8 cellular contexts compared by ENCODE assay signal in the genomic region with DNA sequence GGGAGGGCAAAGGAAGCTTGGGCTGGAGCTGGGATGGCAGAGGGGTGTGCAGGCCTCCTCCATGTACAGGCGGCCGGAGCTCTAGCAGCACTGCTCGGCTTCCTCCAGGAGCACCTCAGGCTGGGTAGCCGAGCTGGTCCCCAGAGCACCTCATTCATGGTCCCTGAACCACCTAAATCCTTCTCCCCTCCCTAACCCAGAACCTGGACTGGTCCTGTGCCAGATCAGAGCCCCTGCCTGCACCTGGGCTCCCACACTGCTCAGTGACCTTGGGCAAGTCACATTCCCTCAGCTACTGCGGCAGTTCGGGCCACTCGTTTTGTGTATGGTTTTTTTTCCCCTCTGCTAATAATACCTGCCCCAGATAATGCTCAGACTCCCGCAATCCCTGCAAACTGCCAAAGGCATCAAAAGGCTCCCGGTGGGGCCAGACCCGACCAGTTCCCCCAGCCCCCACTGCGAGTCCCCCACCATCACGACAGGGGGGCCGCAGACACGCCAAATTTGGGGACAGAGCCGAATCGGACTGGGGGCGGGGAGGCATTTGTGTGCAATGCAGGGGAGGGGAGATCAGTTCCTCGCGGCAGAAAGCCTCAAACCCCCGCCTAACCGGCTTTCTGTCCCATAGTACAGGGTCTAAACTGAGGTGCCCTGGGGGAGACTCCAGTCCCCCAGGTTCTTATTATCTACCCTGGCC. TPM values are rescaled to one million over a fixed set of nuclear protein-coding genes. Genes with fewer than 3 reads are reported as not detected.
DNase-seq lines count a peak whose midpoint lies in the region; ATAC-seq, FAIRE-seq and TF ChIP-seq lines count a peak whose summit lies in the region.

No MANE protein-coding gene starts in this region.

- peaks cover 47% of the 10 kb centered on the region for H3K4me1 Mint-ChIP-seq in WTC11
- H3K4me1 Mint-ChIP-seq in stimulated activated memory B cell treated with anti-CD40 and anti-IgM and Interleukin-4, amounts not matched to agents 10 μg/mL and 1 μg/mL and 100 μg/mL, for 72 hours, result peaks cover 79% of the 10 kb centered on the region

- no peak for TF ChIP-seq CTCF in SK-N-SH (IDR thresholded peaks at IDR 0.05)
- no peak for TF ChIP-seq CTCF in WTC11 (IDR thresholded peaks at IDR 0.05)

- 37% methylated on average over 11 of the region's 21 CpGs for WGBS in SK-N-SH (ENCODE audit: low lambda C conversion rate)
- 34% methylated on average over 21 of the region's 21 CpGs for WGBS in right cardiac atrium

- no peaks in the 10 kb centered on the region for H3K9me3 Mint-ChIP-seq in WTC11
- H3K9me3 Mint-ChIP-seq in stimulated activated memory B cell treated with anti-CD40 and anti-IgM and Interleukin-4, amounts not matched to agents 10 μg/mL and 1 μg/mL and 100 μg/mL, for 72 hours, result no peaks in the 10 kb centered on the region

- no peaks in the 10 kb centered on the region for H3K79me2 ChIP-seq in SK-N-SH (ENCODE audit: insufficient read depth)

- no peak overlapping the region for H3K27ac Mint-ChIP-seq in WTC11
- peak overlapping the region; percentile 94 for H3K27ac Mint-ChIP-seq in stimulated activated memory B cell treated with anti-CD40 and anti-IgM and Interleukin-4, amounts not matched to agents 10 μg/mL and 1 μg/mL and 100 μg/mL, for 72 hours

- intact Hi-C loops in right cardiac atrium (cut with DNase I), result no loop called here

- peak overlapping the region; percentile 69 to 72 for H3K4me3 ChIP-seq in SK-N-SH (ENCODE audit: low read depth in 2 of 2, low read length in 1 of 2)
- peak overlapping the region; percentile 78 for H3K4me3 ChIP-seq in right cardiac atrium (ENCODE audit: low read length)

- TF ChIP-seq RAD21 in SK-N-SH (IDR thresholded peaks at IDR 0.05; ENCODE audit: low read length), result no peak

- H3F3A ChIP-seq in SK-N-SH (replicated peaks; ENCODE audit: insufficient read depth), result no peaks in the 10 kb centered on the region

- CTCF ChIA-PET in SK-N-SH (lab: Yijun Ruan, JAX) (interaction anchor here (0.8 to 36.5 kb wide), 5 partner anchors 8 to 189 kb away, joined by 3 to 779 read pairs (median 6); a partner anchor contains a TSS), WTC11 (lab: Charles Lee) (interaction anchor here (0.7 to 5.6 kb wide), 4 partner anchors 23 to 63 kb away, joined by 3 to 29 read pairs (median 12); no protein-coding TSS in a partner anchor)

- no peak overlapping the region for H3K9ac ChIP-seq in SK-N-SH

- no peak for FAIRE-seq in GM12891 (lab: Jason Lieb, UNC)

- H3K9me3 ChIP-seq in SK-N-SH (no peaks in the 10 kb centered on the region), right cardiac atrium (ENCODE audit: control insufficient read depth, low read length) (no peaks in the 10 kb centered on the region)

- no peak overlapping the region for H2AFZ ChIP-seq in SK-N-SH (ENCODE audit: low read depth)

- TF ChIP-seq POLR2A in GM12891 (IDR thresholded peaks at IDR 0.05; ENCODE audit: low read depth, low read length), result no peak

- H3K27me3 ChIP-seq in SK-N-SH (ENCODE audit: insufficient read depth) (0 out of 2 replicates have a peak, but pooled peaks cover 4% of the 10 kb centered on the region), right cardiac atrium (ENCODE audit: control insufficient read depth, insufficient read depth) (no peaks in the 10 kb centered on the region)

- POLR2A ChIA-PET in SK-N-SH (lab: Yijun Ruan, JAX), result no interaction called here
- POLR2A ChIA-PET in WTC11 (lab: Charles Lee), result no interaction called here

- TF ChIP-seq EP300 in SK-N-SH (IDR thresholded peaks at IDR 0.05; ENCODE audit: borderline replicate concordance in 1 of 2, low read depth in 1 of 2, low read length in 1 of 2), result no peak

- H3K27ac ChIP-seq in SK-N-SH (ENCODE audit: low read depth in 2 of 2, low read length in 1 of 2), result no peak overlapping the region
- no peak overlapping the region for H3K27ac ChIP-seq in right cardiac atrium (ENCODE audit: low read length)

- no peaks in the 10 kb centered on the region for H4K20me1 ChIP-seq in SK-N-SH (ENCODE audit: insufficient read depth)

- ATAC-seq in SK-N-SH treated with all-trans-retinoic acid at 6 μM for 48 hours, result no peak
- ATAC-seq in WTC11, result no peak
- ATAC-seq in right cardiac atrium, result no peak
- no peak for ATAC-seq in stimulated activated memory B cell treated with anti-CD40 and anti-IgM and Interleukin-4, amounts not matched to agents 10 μg/mL and 1 μg/mL and 100 μg/mL, for 72 hours
- no peak for ATAC-seq in left lobe of liver

- no peaks in the 10 kb centered on the region for H3K36me3 ChIP-seq in SK-N-SH (replicated peaks in 1 of 2; ENCODE audit: control insufficient read depth in 1 of 2, insufficient read depth in 2 of 2, low read length in 1 of 2)

- H3K27me3 Mint-ChIP-seq in WTC11 (ENCODE audit: low read depth), result peaks cover 32% of the 10 kb centered on the region
- no peaks in the 10 kb centered on the region for H3K27me3 Mint-ChIP-seq in stimulated activated memory B cell treated with anti-CD40 and anti-IgM and Interleukin-4, amounts not matched to agents 10 μg/mL and 1 μg/mL and 100 μg/mL, for 72 hours

- no peaks in the 10 kb centered on the region for H3K36me3 Mint-ChIP-seq in WTC11
- H3K36me3 Mint-ChIP-seq in stimulated activated memory B cell treated with anti-CD40 and anti-IgM and Interleukin-4, amounts not matched to agents 10 μg/mL and 1 μg/mL and 100 μg/mL, for 72 hours, result peaks cover 55% of the 10 kb centered on the region

- H3K9me2 ChIP-seq in SK-N-SH, result no peaks in the 10 kb centered on the region

- DNase-seq in SK-N-SH (no peak), WTC11 (ENCODE audit: low spot score) (no peak), right cardiac atrium (peak in 2 of 3 donors; percentile 27 to 37), GM12891 (ENCODE audit: insufficient read length, low spot score) (no peak), left lobe of liver (ENCODE audit: low spot score) (no peak), iPS-NIHi7 (ENCODE audit: extremely low spot score) (no peak)

- H3K4me3 Mint-ChIP-seq in WTC11, result peak overlapping the region; percentile 69
- peak overlapping the region; percentile 94 for H3K4me3 Mint-ChIP-seq in stimulated activated memory B cell treated with anti-CD40 and anti-IgM and Interleukin-4, amounts not matched to agents 10 μg/mL and 1 μg/mL and 100 μg/mL, for 72 hours

- H3K4me2 ChIP-seq in SK-N-SH, result peak overlapping the region; percentile 89

- peaks cover 0 to 13% of the 10 kb centered on the region in 2 experiments; a peak in 1 of 4 replicates for H3K4me1 ChIP-seq in SK-N-SH (ENCODE audit: control insufficient read depth in 1 of 2, insufficient read depth in 2 of 2, low read depth in 1 of 2, low read length in 1 of 2)
- H3K4me1 ChIP-seq in right cardiac atrium (ENCODE audit: control insufficient read depth, insufficient read depth, low read length), result no peaks in the 10 kb centered on the region

TF ChIP-seq in SK-N-SH treated with all-trans-retinoic acid at 6 μM for 48 hours, 23 proteins besides CTCF, POLR2A, EP300 and RAD21 (continues in another document):
- TF ChIP-seq ZNF8 (CRISPR knock-in tag; IDR thresholded peaks at IDR 0.05), result no peak
- no peak for TF ChIP-seq CSDC2 (CRISPR knock-in tag; IDR thresholded peaks at IDR 0.05)
- no peak for TF ChIP-seq GLIS3 (CRISPR knock-in tag; IDR thresholded peaks at IDR 0.05)

TF ChIP-seq in WTC11, 78 proteins besides CTCF, POLR2A, EP300 and RAD21 (continues in another document):
- no peak for TF ChIP-seq NFE2L1 (CRISPR knock-in tag; IDR thresholded peaks at IDR 0.05)

TF ChIP-seq in GM12891, 5 proteins besides CTCF, POLR2A, EP300 and RAD21:
- no peak for TF ChIP-seq PAX5 (IDR thresholded peaks at IDR 0.05; ENCODE audit: insufficient read depth, low read length, severe bottlenecking)
- no peak for TF ChIP-seq POU2F2 (IDR thresholded peaks at IDR 0.05; ENCODE audit: low read depth, low read length)
- TF ChIP-seq POLR2AphosphoS5 (IDR thresholded peaks at IDR 0.05; ENCODE audit: low read depth, low read length), result no peak
- TF ChIP-seq TAF1 (IDR thresholded peaks at IDR 0.05; ENCODE audit: low read depth, low read length), result no peak

RNA-seq across cellular contexts. Expression of a gene that starts 1.3 kb away (rescaled TPM):
- polyA plus RNA-seq in SK-N-SH (2012; rRNA removed) (0.80 and 1.3 TPM in 2 replicates), right cardiac atrium (1.8 TPM)
- 0.50 and 0.92 TPM in 2 replicates for polyA plus RNA-seq in SK-N-SH (2012; cell fraction: cytosol; rRNA removed)
- polyA plus RNA-seq in SK-N-SH (2012; cell fraction: nucleus; rRNA removed), result 1.1 and 1.3 TPM in 2 replicates
- total RNA-seq in WTC11 (2021) (13.7 to 17.9 TPM (median 14.2 TPM) in 3 replicates), right cardiac atrium (1 to 10 TPM; 1.7 to 3.3 (median 2.2) TPM), left lobe of liver (0.53 TPM)
- polyA plus RNA-seq in GM12891 (2012; ENCODE audit: low read depth, missing spikeins), result 51.0 TPM

RNA-seq across cellular contexts. Expression of a gene that starts 28.5 kb away (rescaled TPM):
- polyA plus RNA-seq in SK-N-SH (2012; rRNA removed) (81.1 and 89.7 TPM in 2 replicates), right cardiac atrium (49.0 TPM)
- polyA plus RNA-seq in SK-N-SH (2012; cell fraction: cytosol; rRNA removed), result 60.5 and 70.6 TPM in 2 replicates
- polyA plus RNA-seq in SK-N-SH (2012; cell fraction: nucleus; rRNA removed), result 33.2 and 36.5 TPM in 2 replicates
- total RNA-seq in WTC11 (2021) (62.1 to 70.1 TPM (median 70.1 TPM) in 3 replicates), right cardiac atrium (10 to 100 TPM; 35.8 to 59.3 (median 49.8) TPM), left lobe of liver (15.4 TPM)
- 105 TPM for polyA plus RNA-seq in GM12891 (2012; ENCODE audit: low read depth, missing spikeins)

Comparison
In these comparisons a context has a peak if more than half of its experiments do, and no peak if none do; other contexts are left out.
1. DNase-seq: peak in right cardiac atrium (2 of 3); none in SK-N-SH (single experiment), WTC11 (single experiment), GM12891 (single experiment), left lobe of liver (single experiment) and iPS-NIHi7 (single experiment).